Comparison of ENCODE assay signal across 1 cellular context in the genomic region with DNA sequence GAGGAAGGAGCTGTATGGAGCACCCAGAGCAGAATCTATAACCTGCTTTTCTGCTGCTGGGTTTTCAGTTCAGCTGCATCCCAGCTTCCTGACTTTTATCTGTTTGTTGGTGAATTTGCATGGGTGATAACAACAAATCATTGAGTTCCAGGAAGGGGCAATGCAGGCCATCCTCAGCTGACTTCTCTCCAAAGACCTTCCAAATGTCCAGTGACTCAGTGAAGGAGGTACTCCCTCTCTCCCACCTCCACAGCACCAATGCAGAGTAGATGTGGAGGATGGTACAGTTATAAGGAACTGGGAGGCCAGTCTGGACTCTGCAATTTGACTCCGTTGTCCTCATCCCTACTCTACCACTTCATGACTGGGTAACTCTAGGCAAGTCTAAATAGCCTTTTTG.
TF ChIP-seq lines count a peak whose summit lies in the region.

No MANE protein-coding gene starts in this region.

TF ChIP-seq in HepG2, 621 proteins besides CTCF, POLR2A, EP300 and RAD21:
- TF ChIP-seq ZC3H4 (CRISPR knock-in tag; IDR thresholded peaks at IDR 0.05; ENCODE audit: borderline replicate concordance) (0 out of 2 replicates have a peak, but pooled peaks have one; percentile 4), ZNF335 (CRISPR knock-in tag; IDR thresholded peaks at IDR 0.05) (0 out of 2 replicates have a peak, but pooled peaks have one; percentile 12)
- TF ChIP-seq, protein P1, sequence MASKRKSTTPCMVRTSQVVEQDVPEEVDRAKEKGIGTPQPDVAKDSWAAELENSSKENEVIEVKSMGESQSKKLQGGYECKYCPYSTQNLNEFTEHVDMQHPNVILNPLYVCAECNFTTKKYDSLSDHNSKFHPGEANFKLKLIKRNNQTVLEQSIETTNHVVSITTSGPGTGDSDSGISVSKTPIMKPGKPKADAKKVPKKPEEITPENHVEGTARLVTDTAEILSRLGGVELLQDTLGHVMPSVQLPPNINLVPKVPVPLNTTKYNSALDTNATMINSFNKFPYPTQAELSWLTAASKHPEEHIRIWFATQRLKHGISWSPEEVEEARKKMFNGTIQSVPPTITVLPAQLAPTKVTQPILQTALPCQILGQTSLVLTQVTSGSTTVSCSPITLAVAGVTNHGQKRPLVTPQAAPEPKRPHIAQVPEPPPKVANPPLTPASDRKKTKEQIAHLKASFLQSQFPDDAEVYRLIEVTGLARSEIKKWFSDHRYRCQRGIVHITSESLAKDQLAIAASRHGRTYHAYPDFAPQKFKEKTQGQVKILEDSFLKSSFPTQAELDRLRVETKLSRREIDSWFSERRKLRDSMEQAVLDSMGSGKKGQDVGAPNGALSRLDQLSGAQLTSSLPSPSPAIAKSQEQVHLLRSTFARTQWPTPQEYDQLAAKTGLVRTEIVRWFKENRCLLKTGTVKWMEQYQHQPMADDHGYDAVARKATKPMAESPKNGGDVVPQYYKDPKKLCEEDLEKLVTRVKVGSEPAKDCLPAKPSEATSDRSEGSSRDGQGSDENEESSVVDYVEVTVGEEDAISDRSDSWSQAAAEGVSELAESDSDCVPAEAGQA (IDR thresholded peaks at IDR 0.05; ENCODE audit: low read depth), result no peak
- TF ChIP-seq, protein P1 (CRISPR knock-in tag; IDR thresholded peaks at IDR 0.05; ENCODE audit: borderline replicate concordance), result no peak
TF ChIP-seq in HepG2: peak in this region for 2.
